Comparison of ENCODE assay signal across 2 cellular contexts in the genomic region with DNA sequence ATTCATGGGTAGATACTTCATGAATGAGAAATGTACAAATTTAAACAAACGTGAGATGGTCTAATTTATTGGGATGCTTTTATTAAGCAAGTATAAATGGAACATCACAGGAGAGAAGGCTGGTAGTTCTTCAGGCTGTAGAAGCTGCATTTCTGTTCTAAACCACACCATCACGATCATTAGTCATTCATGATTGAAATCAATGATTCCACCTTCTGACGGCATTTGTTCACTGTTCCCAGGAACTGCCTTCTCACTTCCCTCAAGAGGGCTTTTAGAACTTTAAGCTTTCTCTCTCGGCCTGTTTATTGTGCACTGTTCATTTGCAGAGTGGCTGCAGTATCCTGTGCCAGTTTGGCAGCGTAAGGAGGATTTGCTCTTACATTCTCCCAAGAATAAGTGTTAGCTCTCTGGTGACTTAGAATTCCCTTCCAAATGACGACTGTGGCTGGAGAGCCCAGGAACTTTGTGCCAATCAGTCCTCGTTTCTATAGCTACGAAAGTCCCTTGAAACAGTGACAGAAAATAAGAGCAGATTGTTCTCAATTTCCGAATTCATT.
TF ChIP-seq lines count a peak whose summit lies in the region.

No MANE protein-coding gene starts in this region.

TF ChIP-seq in SK-N-SH, 30 proteins besides CTCF, POLR2A, EP300 and RAD21:
- TF ChIP-seq MXI1 (IDR thresholded peaks at IDR 0.05; ENCODE audit: low read depth, low read length) (no peak), CHD2 (IDR thresholded peaks at IDR 0.05; ENCODE audit: low read length, partially characterized antibody) (no peak), NFIC (IDR thresholded peaks at IDR 0.05; ENCODE audit: borderline replicate concordance) (no peak), TEAD4 (IDR thresholded peaks at IDR 0.05; ENCODE audit: borderline replicate concordance, insufficient read depth) (no peak), RCOR1 (IDR thresholded peaks at IDR 0.05; ENCODE audit: low read length) (no peak), TCF12 (IDR thresholded peaks at IDR 0.05) (no peak), FOXJ3 (CRISPR knock-in tag; IDR thresholded peaks at IDR 0.05) (no peak), RFX5 (IDR thresholded peaks at IDR 0.05; ENCODE audit: low read length) (no peak)
- TF ChIP-seq, protein P1, sequence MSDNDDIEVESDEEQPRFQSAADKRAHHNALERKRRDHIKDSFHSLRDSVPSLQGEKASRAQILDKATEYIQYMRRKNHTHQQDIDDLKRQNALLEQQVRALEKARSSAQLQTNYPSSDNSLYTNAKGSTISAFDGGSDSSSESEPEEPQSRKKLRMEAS (IDR thresholded peaks at IDR 0.05; ENCODE audit: low read depth): no peak
- TF ChIP-seq, protein P2, sequence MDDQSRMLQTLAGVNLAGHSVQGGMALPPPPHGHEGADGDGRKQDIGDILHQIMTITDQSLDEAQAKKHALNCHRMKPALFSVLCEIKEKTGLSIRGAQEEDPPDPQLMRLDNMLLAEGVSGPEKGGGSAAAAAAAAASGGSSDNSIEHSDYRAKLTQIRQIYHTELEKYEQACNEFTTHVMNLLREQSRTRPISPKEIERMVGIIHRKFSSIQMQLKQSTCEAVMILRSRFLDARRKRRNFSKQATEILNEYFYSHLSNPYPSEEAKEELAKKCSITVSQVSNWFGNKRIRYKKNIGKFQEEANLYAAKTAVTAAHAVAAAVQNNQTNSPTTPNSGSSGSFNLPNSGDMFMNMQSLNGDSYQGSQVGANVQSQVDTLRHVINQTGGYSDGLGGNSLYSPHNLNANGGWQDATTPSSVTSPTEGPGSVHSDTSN (IDR thresholded peaks at IDR 0.05): no peak

TF ChIP-seq in SK-N-SH treated with all-trans-retinoic acid at 6 μM for 48 hours, 23 proteins besides CTCF, POLR2A, EP300 and RAD21:
- no peak for TF ChIP-seq ISL1 (CRISPR knock-in tag; IDR thresholded peaks at IDR 0.05)
- no peak for TF ChIP-seq ZNF565 (CRISPR knock-in tag; conservative IDR thresholded peaks at IDR 0.05; ENCODE audit: low read depth)
- no peak for TF ChIP-seq OSR1 (CRISPR knock-in tag; IDR thresholded peaks at IDR 0.05)
- no peak for TF ChIP-seq ZC3H10 (CRISPR knock-in tag; IDR thresholded peaks at IDR 0.05)
- TF ChIP-seq, protein P3, sequence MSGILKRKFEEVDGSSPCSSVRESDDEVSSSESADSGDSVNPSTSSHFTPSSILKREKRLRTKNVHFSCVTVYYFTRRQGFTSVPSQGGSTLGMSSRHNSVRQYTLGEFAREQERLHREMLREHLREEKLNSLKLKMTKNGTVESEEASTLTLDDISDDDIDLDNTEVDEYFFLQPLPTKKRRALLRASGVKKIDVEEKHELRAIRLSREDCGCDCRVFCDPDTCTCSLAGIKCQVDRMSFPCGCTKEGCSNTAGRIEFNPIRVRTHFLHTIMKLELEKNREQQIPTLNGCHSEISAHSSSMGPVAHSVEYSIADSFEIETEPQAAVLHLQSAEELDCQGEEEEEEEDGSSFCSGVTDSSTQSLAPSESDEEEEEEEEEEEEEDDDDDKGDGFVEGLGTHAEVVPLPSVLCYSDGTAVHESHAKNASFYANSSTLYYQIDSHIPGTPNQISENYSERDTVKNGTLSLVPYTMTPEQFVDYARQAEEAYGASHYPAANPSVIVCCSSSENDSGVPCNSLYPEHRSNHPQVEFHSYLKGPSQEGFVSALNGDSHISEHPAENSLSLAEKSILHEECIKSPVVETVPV (CRISPR knock-in tag; IDR thresholded peaks at IDR 0.05): no peak
- no peak for TF ChIP-seq ZFP3 (CRISPR knock-in tag; IDR thresholded peaks at IDR 0.05)
- TF ChIP-seq GLIS3 (CRISPR knock-in tag; IDR thresholded peaks at IDR 0.05): no peak
- TF ChIP-seq, protein P4, sequence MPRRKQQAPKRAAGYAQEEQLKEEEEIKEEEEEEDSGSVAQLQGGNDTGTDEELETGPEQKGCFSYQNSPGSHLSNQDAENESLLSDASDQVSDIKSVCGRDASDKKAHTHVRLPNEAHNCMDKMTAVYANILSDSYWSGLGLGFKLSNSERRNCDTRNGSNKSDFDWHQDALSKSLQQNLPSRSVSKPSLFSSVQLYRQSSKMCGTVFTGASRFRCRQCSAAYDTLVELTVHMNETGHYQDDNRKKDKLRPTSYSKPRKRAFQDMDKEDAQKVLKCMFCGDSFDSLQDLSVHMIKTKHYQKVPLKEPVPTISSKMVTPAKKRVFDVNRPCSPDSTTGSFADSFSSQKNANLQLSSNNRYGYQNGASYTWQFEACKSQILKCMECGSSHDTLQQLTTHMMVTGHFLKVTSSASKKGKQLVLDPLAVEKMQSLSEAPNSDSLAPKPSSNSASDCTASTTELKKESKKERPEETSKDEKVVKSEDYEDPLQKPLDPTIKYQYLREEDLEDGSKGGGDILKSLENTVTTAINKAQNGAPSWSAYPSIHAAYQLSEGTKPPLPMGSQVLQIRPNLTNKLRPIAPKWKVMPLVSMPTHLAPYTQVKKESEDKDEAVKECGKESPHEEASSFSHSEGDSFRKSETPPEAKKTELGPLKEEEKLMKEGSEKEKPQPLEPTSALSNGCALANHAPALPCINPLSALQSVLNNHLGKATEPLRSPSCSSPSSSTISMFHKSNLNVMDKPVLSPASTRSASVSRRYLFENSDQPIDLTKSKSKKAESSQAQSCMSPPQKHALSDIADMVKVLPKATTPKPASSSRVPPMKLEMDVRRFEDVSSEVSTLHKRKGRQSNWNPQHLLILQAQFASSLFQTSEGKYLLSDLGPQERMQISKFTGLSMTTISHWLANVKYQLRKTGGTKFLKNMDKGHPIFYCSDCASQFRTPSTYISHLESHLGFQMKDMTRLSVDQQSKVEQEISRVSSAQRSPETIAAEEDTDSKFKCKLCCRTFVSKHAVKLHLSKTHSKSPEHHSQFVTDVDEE (CRISPR knock-in tag; IDR thresholded peaks at IDR 0.05): no peak
- TF ChIP-seq, protein P5, sequence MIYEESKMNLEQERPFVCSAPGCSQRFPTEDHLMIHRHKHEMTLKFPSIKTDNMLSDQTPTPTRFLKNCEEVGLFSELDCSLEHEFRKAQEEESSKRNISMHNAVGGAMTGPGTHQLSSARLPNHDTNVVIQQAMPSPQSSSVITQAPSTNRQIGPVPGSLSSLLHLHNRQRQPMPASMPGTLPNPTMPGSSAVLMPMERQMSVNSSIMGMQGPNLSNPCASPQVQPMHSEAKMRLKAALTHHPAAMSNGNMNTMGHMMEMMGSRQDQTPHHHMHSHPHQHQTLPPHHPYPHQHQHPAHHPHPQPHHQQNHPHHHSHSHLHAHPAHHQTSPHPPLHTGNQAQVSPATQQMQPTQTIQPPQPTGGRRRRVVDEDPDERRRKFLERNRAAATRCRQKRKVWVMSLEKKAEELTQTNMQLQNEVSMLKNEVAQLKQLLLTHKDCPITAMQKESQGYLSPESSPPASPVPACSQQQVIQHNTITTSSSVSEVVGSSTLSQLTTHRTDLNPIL (CRISPR knock-in tag; IDR thresholded peaks at IDR 0.05; ENCODE audit: low read depth): no peak
- TF ChIP-seq ZNF8 (CRISPR knock-in tag; IDR thresholded peaks at IDR 0.05): no peak
- no peak for TF ChIP-seq ZNF70 (CRISPR knock-in tag; IDR thresholded peaks at IDR 0.05)
- no peak for TF ChIP-seq TOX (CRISPR knock-in tag; IDR thresholded peaks at IDR 0.05; ENCODE audit: borderline replicate concordance)
- TF ChIP-seq, protein P6, sequence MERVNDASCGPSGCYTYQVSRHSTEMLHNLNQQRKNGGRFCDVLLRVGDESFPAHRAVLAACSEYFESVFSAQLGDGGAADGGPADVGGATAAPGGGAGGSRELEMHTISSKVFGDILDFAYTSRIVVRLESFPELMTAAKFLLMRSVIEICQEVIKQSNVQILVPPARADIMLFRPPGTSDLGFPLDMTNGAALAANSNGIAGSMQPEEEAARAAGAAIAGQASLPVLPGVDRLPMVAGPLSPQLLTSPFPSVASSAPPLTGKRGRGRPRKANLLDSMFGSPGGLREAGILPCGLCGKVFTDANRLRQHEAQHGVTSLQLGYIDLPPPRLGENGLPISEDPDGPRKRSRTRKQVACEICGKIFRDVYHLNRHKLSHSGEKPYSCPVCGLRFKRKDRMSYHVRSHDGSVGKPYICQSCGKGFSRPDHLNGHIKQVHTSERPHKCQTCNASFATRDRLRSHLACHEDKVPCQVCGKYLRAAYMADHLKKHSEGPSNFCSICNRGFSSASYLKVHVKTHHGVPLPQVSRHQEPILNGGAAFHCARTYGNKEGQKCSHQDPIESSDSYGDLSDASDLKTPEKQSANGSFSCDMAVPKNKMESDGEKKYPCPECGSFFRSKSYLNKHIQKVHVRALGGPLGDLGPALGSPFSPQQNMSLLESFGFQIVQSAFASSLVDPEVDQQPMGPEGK (CRISPR knock-in tag; IDR thresholded peaks at IDR 0.05; ENCODE audit: borderline replicate concordance): no peak
- TF ChIP-seq TCF4 (CRISPR knock-in tag; IDR thresholded peaks at IDR 0.05; ENCODE audit: borderline replicate concordance): no peak
- TF ChIP-seq ARNTL (CRISPR knock-in tag; IDR thresholded peaks at IDR 0.05; ENCODE audit: borderline replicate concordance, low read depth): no peak
- no peak for TF ChIP-seq PPARA (CRISPR knock-in tag; IDR thresholded peaks at IDR 0.05; ENCODE audit: borderline replicate concordance)
- no peak for TF ChIP-seq CSDC2 (CRISPR knock-in tag; IDR thresholded peaks at IDR 0.05)
- TF ChIP-seq BACH2 (CRISPR knock-in tag; IDR thresholded peaks at IDR 0.05; ENCODE audit: borderline replicate concordance): no peak
- no peak for TF ChIP-seq SNAI2 (CRISPR knock-in tag; IDR thresholded peaks at IDR 0.05)
- no peak for TF ChIP-seq ESRRG (CRISPR knock-in tag; IDR thresholded peaks at IDR 0.05)
